In the genomic region with DNA sequence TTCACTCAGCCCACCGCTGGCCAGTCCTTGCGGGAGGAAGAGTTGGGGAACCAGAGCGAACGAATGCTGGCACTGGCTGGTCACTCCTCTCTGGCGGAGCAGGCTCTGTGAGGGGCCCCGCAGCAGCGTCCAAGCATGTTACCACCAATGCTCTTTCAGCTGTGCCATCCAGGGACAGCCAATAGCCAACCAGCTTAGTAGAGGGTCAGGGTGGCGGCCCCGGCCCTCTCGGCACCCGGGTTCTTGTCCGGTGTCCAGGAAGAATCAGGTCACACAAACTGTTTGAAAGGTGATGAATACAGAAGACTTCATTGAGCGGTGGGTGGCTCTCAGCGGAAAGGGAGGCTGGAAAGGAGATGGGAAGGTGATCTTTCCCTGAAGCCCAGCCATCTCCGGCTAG, we compare ENCODE assay signal across 8 cellular contexts.
"Had no signal": no experiment of that assay in that cellular context is flagged by ENCODE, and none has a peak within 500 bp of the region (broad histone marks: within the 10 kb centered on the region; RNA-seq: fewer than 3 reads in every experiment).

No MANE protein-coding gene starts in this region.

- H3K9me3 Mint-ChIP-seq: HFFc6 had no signal

- H3K4me3 Mint-ChIP-seq: HFFc6 had no signal

- H3K4me3 ChIP-seq: GM23248, HAP-1, K562 had no signal

- H3K27ac Mint-ChIP-seq: HFFc6 had no signal

- H3K9me3 ChIP-seq: HAP-1 had no signal

- H3K27ac ChIP-seq: GM23248 had no signal

- H2AFZ ChIP-seq: GM23248 had no signal

- FAIRE-seq: HTR-8/SVneo, K562 had no signal

- H3K36me3 ChIP-seq: HAP-1 had no signal

- ATAC-seq: HCT116, K562 had no signal

- H3K9ac ChIP-seq: GM23248 had no signal

- DNase-seq: GM23248, H7, HFFc6, IMR-90 had no signal

- H3K4me1 ChIP-seq: HAP-1 had no signal
